8 cellular contexts compared by ENCODE assay signal in the genomic region with DNA sequence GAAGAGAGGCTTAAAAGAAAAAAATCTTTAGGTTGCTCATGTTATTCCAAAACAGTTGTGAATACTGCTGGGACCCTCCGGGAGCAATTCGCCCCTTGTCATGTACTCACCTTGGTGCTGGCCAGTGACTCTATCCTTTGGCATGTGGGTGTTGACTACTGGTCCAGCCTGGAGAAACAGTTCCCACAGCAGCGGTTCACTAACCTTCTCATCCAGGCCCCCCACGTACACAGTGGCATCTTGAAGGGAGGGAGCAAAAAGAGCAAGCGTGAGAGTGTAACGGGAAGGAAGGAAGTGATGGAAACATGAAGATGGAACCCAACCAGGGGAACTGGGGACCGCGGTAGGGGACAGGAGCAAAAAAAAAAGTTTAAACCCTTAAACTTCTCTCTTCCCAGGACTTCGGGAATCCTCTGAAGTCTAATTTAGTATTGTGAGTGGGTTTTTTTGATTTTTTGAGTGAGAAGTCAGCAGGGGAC. TPM values are rescaled to one million over a fixed set of nuclear protein-coding genes. Genes with fewer than 3 reads are reported as not detected.
DNase-seq lines count a peak whose midpoint lies in the region; ATAC-seq and TF ChIP-seq lines count a peak whose summit lies in the region.

No MANE protein-coding gene starts in this region.

- H3K4me3 ChIP-seq in NT2/D1 (ENCODE audit: insufficient read length, low read depth) (peak overlapping the region; percentile 98), endocrine pancreas (ENCODE audit: control insufficient read depth, insufficient read depth, low read length) (peak overlapping the region; percentile 92), neuronal stem cell (ENCODE audit: low read length in 2 of 2) (peak overlapping the region; percentile 88 to 92)

- no peak overlapping the region for H3K23ac ChIP-seq in neuronal stem cell (ENCODE audit: low read depth, low read length, poor library complexity)

- H3K9me3 Mint-ChIP-seq in Calu3 (ENCODE audit: low read depth, unreplicated experiment): no peaks in the 10 kb centered on the region

- peak overlapping the region; percentile 88 for H2AFZ ChIP-seq in neuronal stem cell (ENCODE audit: low read length)

- H3K4me2 ChIP-seq in neuronal stem cell (ENCODE audit: insufficient read depth, low read length, poor library complexity, severe bottlenecking): peak overlapping the region; percentile 71

- H3K27ac ChIP-seq in neuronal stem cell (replicated peaks; ENCODE audit: low read length): no peak overlapping the region

- peak overlapping the region; percentile 77 for H3K27ac Mint-ChIP-seq in Calu3 (ENCODE audit: unreplicated experiment)

- WGBS in neuronal stem cell (ENCODE audit: extremely low coverage in 2 of 2, insufficient read length in 2 of 2, insufficient replicate concordance in 1 of 2), 2 donors: no CpG with 5 or more reads among the region's 9 CpGs

- H3K4me1 ChIP-seq in NT2/D1 (ENCODE audit: insufficient read depth, insufficient read length) (peaks cover 10% of the 10 kb centered on the region), endocrine pancreas (ENCODE audit: control insufficient read depth, insufficient read depth, low read length) (peaks cover 3% of the 10 kb centered on the region), neuronal stem cell (ENCODE audit: control insufficient read depth in 2 of 2, insufficient read depth in 1 of 2, low read depth in 1 of 2, low read length in 2 of 2) (peaks cover 8% of the 10 kb centered on the region in 2 donors)

- H3K4ac ChIP-seq in neuronal stem cell (ENCODE audit: low read length): no peak overlapping the region

- no peak overlapping the region for H2BK15ac ChIP-seq in neuronal stem cell (ENCODE audit: low read length)

- no peak for TF ChIP-seq CTCF in Calu3 (IDR thresholded peaks at IDR 0.05; ENCODE audit: unreplicated experiment)

- H3K4me1 Mint-ChIP-seq in Calu3 (ENCODE audit: low read depth, unreplicated experiment): peaks cover 50% of the 10 kb centered on the region

- CTCF ChIA-PET in Calu3 (lab: Charles Lee): no interaction called here

- no peak overlapping the region for H2BK12ac ChIP-seq in neuronal stem cell (ENCODE audit: low read length)

- H3K27me3 Mint-ChIP-seq in Calu3 (ENCODE audit: unreplicated experiment): no peaks in the 10 kb centered on the region

- no peaks in the 10 kb centered on the region for H3K27me3 ChIP-seq in NT2/D1 (ENCODE audit: insufficient read depth, insufficient read length)
- no peaks in the 10 kb centered on the region for H3K27me3 ChIP-seq in endocrine pancreas (ENCODE audit: control insufficient read depth, insufficient read depth, low read length)
- H3K27me3 ChIP-seq in neuronal stem cell (ENCODE audit: control insufficient read depth in 3 of 3, insufficient read depth in 3 of 3, low read depth in 1 of 3, low read length in 3 of 3): no peaks in the 10 kb centered on the region

- DNase-seq in Calu3 (no peak), NT2/D1 (ENCODE audit: low read depth, low spot score) (no peak), neuronal stem cell (ENCODE audit: low spot score) (no peak), NCI-H1436 (lab: John Stamatoyannopoulos, UW) (no peak)

- peak overlapping the region; percentile 91 for H3K4me3 Mint-ChIP-seq in Calu3 (ENCODE audit: low read depth, unreplicated experiment)

- no peak overlapping the region for H3K14ac ChIP-seq in neuronal stem cell (ENCODE audit: low read length)

- no peak overlapping the region for H2BK120ac ChIP-seq in neuronal stem cell (ENCODE audit: low read depth, low read length)

- H2BK5ac ChIP-seq in neuronal stem cell (ENCODE audit: low read length): no peak overlapping the region

- intact Hi-C loops in Calu3 (cut with micrococcal nuclease; ENCODE audit: unreplicated experiment): no loop called here

- H2AK5ac ChIP-seq in neuronal stem cell (ENCODE audit: low read depth, low read length): no peak overlapping the region

- H3K36me3 ChIP-seq in NT2/D1 (ENCODE audit: insufficient read depth, insufficient read length, low read length) (peaks cover 80% of the 10 kb centered on the region), endocrine pancreas (ENCODE audit: control insufficient read depth, insufficient read depth, low read length) (peaks cover 3% of the 10 kb centered on the region), neuronal stem cell (replicated peaks in 1 of 2; ENCODE audit: control insufficient read depth in 2 of 2, insufficient read depth in 2 of 2, low read length in 2 of 2) (peaks cover 27 to 47% of the 10 kb centered on the region in 2 donors)

- H4K91ac ChIP-seq in neuronal stem cell (ENCODE audit: low read depth, low read length, poor library complexity): no peak overlapping the region

- H3K9me3 ChIP-seq in NT2/D1 (ENCODE audit: insufficient read depth, low read length) (no peaks in the 10 kb centered on the region), endocrine pancreas (ENCODE audit: control insufficient read depth, low read length) (no peaks in the 10 kb centered on the region), neuronal stem cell (replicated peaks in 1 of 2; ENCODE audit: control insufficient read depth in 2 of 2, insufficient read depth in 1 of 2, low read depth in 1 of 2, low read length in 2 of 2) (no peaks in the 10 kb centered on the region)

- BruUV-seq in Calu3 (replicated peaks; lab: Mats Ljungman, UMichigan): no TSS peak

- no peak for ATAC-seq in HG02973 (IDR thresholded peaks at IDR 0.05; ENCODE audit: unreplicated experiment)
- no peak for ATAC-seq in HG02970 (IDR thresholded peaks at IDR 0.05; ENCODE audit: low FRiP score, unreplicated experiment)
- ATAC-seq in HG02588 (IDR thresholded peaks at IDR 0.05; ENCODE audit: unreplicated experiment): no peak

- peak overlapping the region; percentile 98 for H3K9ac ChIP-seq in NT2/D1 (ENCODE audit: insufficient read length, low read depth)
- peak overlapping the region; percentile 77 for H3K9ac ChIP-seq in endocrine pancreas (ENCODE audit: control insufficient read depth, insufficient read depth, low read length)
- H3K9ac ChIP-seq in neuronal stem cell (ENCODE audit: low read depth, low read length, poor library complexity): peak overlapping the region; percentile 94

- peaks cover 63% of the 10 kb centered on the region for H3K36me3 Mint-ChIP-seq in Calu3 (ENCODE audit: insufficient read depth, unreplicated experiment)

- no peak overlapping the region for H3K18ac ChIP-seq in neuronal stem cell (ENCODE audit: low read length)

- peaks cover 5% of the 10 kb centered on the region for H3K79me1 ChIP-seq in neuronal stem cell (ENCODE audit: low read depth, low read length)

- no peak overlapping the region for H4K8ac ChIP-seq in neuronal stem cell (ENCODE audit: low read depth, low read length)

RNA-seq across cellular contexts. Expression of a gene that starts 0.5 kb away (rescaled TPM):
- total RNA-seq in Calu3 (2022): 167 and 188 TPM in 2 replicates
- polyA plus RNA-seq in neuronal stem cell (2013, experiment 1 of 2): 62.5 TPM
- polyA plus RNA-seq in neuronal stem cell (2013, experiment 2 of 2): 63.2 TPM

RNA-seq across cellular contexts. Expression of a gene that starts 9.5 kb away (rescaled TPM):
- 0.12 and 0.32 TPM in 2 replicates for total RNA-seq in Calu3 (2022)
- polyA plus RNA-seq in neuronal stem cell (2013, experiment 1 of 2): 34.2 TPM
- 35.2 TPM for polyA plus RNA-seq in neuronal stem cell (2013, experiment 2 of 2)

RNA-seq across cellular contexts. Expression of a gene that starts 9.6 kb away (rescaled TPM):
- total RNA-seq in Calu3 (2022): 32.3 and 35.7 TPM in 2 replicates
- polyA plus RNA-seq in neuronal stem cell (2013, experiment 1 of 2): 2.4 TPM
- polyA plus RNA-seq in neuronal stem cell (2013, experiment 2 of 2): 1.9 TPM

RNA-seq across cellular contexts. Expression of a gene that starts 27.7 kb away (rescaled TPM):
- 13.5 and 15.5 TPM in 2 replicates for total RNA-seq in Calu3 (2022)
- polyA plus RNA-seq in neuronal stem cell (2013, experiment 1 of 2): 9.8 TPM
- polyA plus RNA-seq in neuronal stem cell (2013, experiment 2 of 2): 9.9 TPM
